Comparison of ENCODE assay signal across 21 cellular contexts in genomic region chrX:103776586-103776985, GRCh38. TPM values are rescaled to one million over a fixed set of nuclear protein-coding genes. Genes with fewer than 3 reads are reported as not detected.
DNase-seq lines count a peak whose midpoint lies in the region; ATAC-seq, FAIRE-seq and TF ChIP-seq lines count a peak whose summit lies in the region.
"Had no signal": no experiment of that assay in that cellular context is flagged by ENCODE, and none has a peak within 500 bp of the region (broad histone marks: within the 10 kb centered on the region; RNA-seq: fewer than 3 reads in every experiment).

TSS of gene PLP1 (plus strand) at chrX:103776840. CDS start at chrX:103776996, 156 bp downstream.

- peaks cover 3% of the 10 kb centered on the region for H3K27me3 Mint-ChIP-seq in astrocyte (ENCODE audit: low read depth, unreplicated experiment)
- H3K27me3 Mint-ChIP-seq in activated CD4-positive, alpha-beta T cell treated with anti-CD3 and anti-CD28 coated beads, Interleukin-2, amount 10 ng/mL, durations not matched to agents 24 days and 14 days, result peaks cover 7% of the 10 kb centered on the region

- H3K27me3 ChIP-seq in GM23248 (replicated peaks; ENCODE audit: insufficient read depth) (no peaks in the 10 kb centered on the region), astrocyte (ENCODE audit: insufficient read depth, low read length) (no peaks in the 10 kb centered on the region), iPS-20b (ENCODE audit: insufficient read depth, low read length) (no peaks in the 10 kb centered on the region)
- H3K27me3 ChIP-seq: foreskin keratinocyte, SJSA1 had no signal

- no peak for TF ChIP-seq CTCF in astrocyte (IDR thresholded peaks at IDR 0.05; ENCODE audit: insufficient read depth, low read depth, low read length)

- no peaks in the 10 kb centered on the region for H4K20me1 ChIP-seq in GM23248 (ENCODE audit: insufficient read depth)
- H4K20me1 ChIP-seq in astrocyte (ENCODE audit: insufficient read depth, low read length), result no peaks in the 10 kb centered on the region

- DNase-seq in GM23248, result no peak
- DNase-seq in astrocyte (ENCODE audit: low read depth), result no peak
- peak; percentile 85 for DNase-seq in putamen (ENCODE audit: low spot score)
- DNase-seq in activated CD4-positive, alpha-beta T cell treated with anti-CD3 and anti-CD28 coated beads, Interleukin-2, amount 10 ng/mL, durations not matched to agents 24 days and 14 days, result no peak
- no peak for DNase-seq in SW480 (ENCODE audit: low spot score)
- DNase-seq in NCI-H82 treated with DMSO at 0.1 percent for 48 hours (lab: John Stamatoyannopoulos, UW; ENCODE audit: unreplicated experiment), result no peak
- DNase-seq: activated gamma-delta T cell, amniotic stem cell, foreskin keratinocyte, lower lobe of right lung, natural killer cell, NCI-H2029, NCI-H524 treated with DMSO at 0.1 percent for 48 hours, stomach had no signal

- H3K27ac Mint-ChIP-seq in astrocyte (ENCODE audit: unreplicated experiment), result no peak within 1 kb of the TSS
- no peak within 1 kb of the TSS for H3K27ac Mint-ChIP-seq in activated CD4-positive, alpha-beta T cell treated with anti-CD3 and anti-CD28 coated beads, Interleukin-2, amount 10 ng/mL, durations not matched to agents 24 days and 14 days
- H3K27ac Mint-ChIP-seq: natural killer cell had no signal

- H3K4me3 ChIP-seq in GM23248, result no peak within 1 kb of the TSS
- no peak within 1 kb of the TSS for H3K4me3 ChIP-seq in astrocyte (ENCODE audit: insufficient read depth, low read depth, low read length)
- H3K4me3 ChIP-seq in iPS-20b (ENCODE audit: low read length), result peak within 1 kb of the TSS; percentile 45
- H3K4me3 ChIP-seq: lower lobe of right lung, SJSA1, stomach had no signal

- no peaks in the 10 kb centered on the region for H3K9me3 Mint-ChIP-seq in astrocyte (ENCODE audit: unreplicated experiment)
- H3K9me3 Mint-ChIP-seq in activated CD4-positive, alpha-beta T cell treated with anti-CD3 and anti-CD28 coated beads, Interleukin-2, amount 10 ng/mL, durations not matched to agents 24 days and 14 days, result no peaks in the 10 kb centered on the region
- H3K9me3 Mint-ChIP-seq: IgD-negative memory B cell, natural killer cell had no signal

- intact Hi-C loops in activated CD4-positive, alpha-beta T cell treated with anti-CD3 and anti-CD28 coated beads, Interleukin-2, amount 10 ng/mL, durations not matched to agents 24 days and 14 days (cut with micrococcal nuclease), result no loop called here

- in situ Hi-C loops in GM23248 (cut with MboI), result no loop called here

- no peaks in the 10 kb centered on the region for H3K36me3 Mint-ChIP-seq in astrocyte (ENCODE audit: low read depth, unreplicated experiment)
- no peaks in the 10 kb centered on the region for H3K36me3 Mint-ChIP-seq in activated CD4-positive, alpha-beta T cell treated with anti-CD3 and anti-CD28 coated beads, Interleukin-2, amount 10 ng/mL, durations not matched to agents 24 days and 14 days (ENCODE audit: low read depth)
- H3K36me3 Mint-ChIP-seq: IgD-negative memory B cell, natural killer cell had no signal

- H3K36me3 ChIP-seq in GM23248 (ENCODE audit: low read depth) (no peaks in the 10 kb centered on the region), astrocyte (ENCODE audit: insufficient read depth, low read length) (no peaks in the 10 kb centered on the region), iPS-20b (ENCODE audit: insufficient read depth, low read depth, low read length) (peaks cover 46% of the 10 kb centered on the region)
- H3K36me3 ChIP-seq: lower lobe of right lung, SJSA1, stomach had no signal

- H3K4me1 ChIP-seq in GM23248 (ENCODE audit: insufficient read depth) (no peaks in the 10 kb centered on the region), astrocyte (ENCODE audit: insufficient read depth, low read length) (peaks cover 4% of the 10 kb centered on the region), iPS-20b (ENCODE audit: insufficient read depth, low read length) (no peaks in the 10 kb centered on the region)
- H3K4me1 ChIP-seq: foreskin keratinocyte, lower lobe of right lung, SJSA1, stomach had no signal

- H3K9ac ChIP-seq in GM23248 (no peak within 1 kb of the TSS), astrocyte (ENCODE audit: low read length) (no peak within 1 kb of the TSS), iPS-20b (ENCODE audit: low read depth, low read length) (no peak within 1 kb of the TSS; the same call in 1 of the 2 replicates)

- no peak within 1 kb of the TSS for H3K27ac ChIP-seq in GM23248
- H3K27ac ChIP-seq in astrocyte (ENCODE audit: low read depth, low read length), result no peak within 1 kb of the TSS
- H3K27ac ChIP-seq in iPS-20b (ENCODE audit: low read length), result no peak within 1 kb of the TSS
- H3K27ac ChIP-seq: foreskin keratinocyte, lower lobe of right lung, SJSA1, stomach had no signal

- H3F3A ChIP-seq in GM23248 (ENCODE audit: insufficient read depth), result no peaks in the 10 kb centered on the region

- H2AFZ ChIP-seq in GM23248, result peak within 1 kb of the TSS; percentile 24; the same call in 1 of the 2 replicates
- H2AFZ ChIP-seq in astrocyte (ENCODE audit: low read depth, low read length), result no peak within 1 kb of the TSS

- H3K9me3 ChIP-seq in GM23248 (ENCODE audit: low read depth) (no peaks in the 10 kb centered on the region), astrocyte (ENCODE audit: insufficient read depth, low read depth, low read length) (no peaks in the 10 kb centered on the region), iPS-20b (ENCODE audit: insufficient read depth, low read depth, low read length) (no peaks in the 10 kb centered on the region)
- H3K9me3 ChIP-seq: lower lobe of right lung, SJSA1, stomach had no signal

- peaks cover 15% of the 10 kb centered on the region for H3K4me1 Mint-ChIP-seq in astrocyte (ENCODE audit: low read depth, unreplicated experiment)
- H3K4me1 Mint-ChIP-seq in activated CD4-positive, alpha-beta T cell treated with anti-CD3 and anti-CD28 coated beads, Interleukin-2, amount 10 ng/mL, durations not matched to agents 24 days and 14 days, result no peaks in the 10 kb centered on the region
- H3K4me1 Mint-ChIP-seq: IgD-negative memory B cell, natural killer cell had no signal

- no peaks in the 10 kb centered on the region for H3K79me2 ChIP-seq in GM23248 (ENCODE audit: insufficient read depth)
- no peaks in the 10 kb centered on the region for H3K79me2 ChIP-seq in astrocyte (ENCODE audit: insufficient read depth, low read length)

- H3K4me2 ChIP-seq in GM23248 (ENCODE audit: unreplicated experiment) (no peak within 1 kb of the TSS), astrocyte (ENCODE audit: low read length) (no peak within 1 kb of the TSS)

- H3K9me2 ChIP-seq in GM23248 (ENCODE audit: insufficient read depth), result no peaks in the 10 kb centered on the region

- ATAC-seq in GM18868 (IDR thresholded peaks at IDR 0.05; ENCODE audit: unreplicated experiment), result no peak
- ATAC-seq: foreskin keratinocyte, lower lobe of right lung, natural killer cell had no signal

- peak within 1 kb of the TSS; percentile 67 for H3K4me3 Mint-ChIP-seq in astrocyte (ENCODE audit: unreplicated experiment)
- no peak within 1 kb of the TSS for H3K4me3 Mint-ChIP-seq in activated CD4-positive, alpha-beta T cell treated with anti-CD3 and anti-CD28 coated beads, Interleukin-2, amount 10 ng/mL, durations not matched to agents 24 days and 14 days
- H3K4me3 Mint-ChIP-seq: IgD-negative memory B cell, natural killer cell had no signal

- 27 to 30% methylated on average over 3 of the region's 3 CpGs for WGBS in GM23248 (ENCODE audit: low coverage in 1 of 2, low lambda C conversion rate in 2 of 2, missing lambda C conversion rate in 2 of 2), 2 experiments

- FAIRE-seq in astrocyte (lab: Jason Lieb, UNC), result no peak
- FAIRE-seq: endothelial cell of umbilical vein had no signal

RNA-seq across cellular contexts. Expression of gene PLP1, which starts in this region (rescaled TPM):
- 0.22 and 0.76 TPM in 2 replicates for total RNA-seq in GM23248 (2014; rRNA removed; shearing (Covaris generic))
- 0.29 and 0.53 TPM in 2 replicates for polyA plus RNA-seq in GM23248 (2016; fragmentation: Nextera tagmentation; extraction: Ambion mirVana)
- total RNA-seq in astrocyte, result 5.2 and 10.2 TPM in 2 replicates
- total RNA-seq in activated CD4-positive, alpha-beta T cell treated with anti-CD3 and anti-CD28 coated beads, Interleukin-2, amount 10 ng/mL, durations not matched to agents 24 days and 14 days, result not detected in 2 replicates
- total RNA-seq: endothelial cell of umbilical vein, foreskin keratinocyte, natural killer cell, OCI-LY7, renal cortical epithelial cell, SJSA1 had no signal
- polyA plus RNA-seq: endothelial cell of umbilical vein, IgD-negative memory B cell had no signal
